21 cellular contexts compared by ENCODE assay signal in the genomic region with DNA sequence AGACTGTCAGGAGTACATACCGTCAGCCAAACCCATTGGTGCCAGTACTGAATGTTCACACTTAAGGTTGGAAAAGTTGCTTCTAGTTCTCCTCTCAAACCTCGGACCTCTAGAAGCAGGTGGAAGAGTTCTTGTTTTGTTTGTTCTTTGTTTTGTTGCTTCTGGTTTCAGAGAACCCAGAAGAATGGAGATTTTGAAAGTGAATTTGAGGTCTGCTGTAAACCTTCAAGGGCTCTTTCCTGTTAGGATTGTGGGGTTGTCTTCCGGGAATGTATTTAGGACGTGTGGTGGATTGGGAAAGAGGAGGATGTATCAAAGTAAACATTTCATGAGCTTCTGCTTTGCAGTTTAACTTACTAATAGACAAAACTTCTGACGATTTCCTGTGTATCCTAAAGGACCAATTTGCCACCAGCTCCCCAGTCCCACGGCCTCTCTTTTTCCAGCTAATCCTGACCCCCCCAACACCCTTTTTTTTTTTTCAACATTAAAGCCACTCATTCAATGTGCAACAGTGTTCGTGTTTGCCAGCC. TPM values are rescaled to one million over a fixed set of nuclear protein-coding genes. Genes with fewer than 3 reads are reported as not detected.
A peak's percentile ranks its signal among the peaks of the same experiment; 100 is the strongest.
DNase-seq lines count a peak whose midpoint lies in the region; ATAC-seq and TF ChIP-seq lines count a peak whose summit lies in the region.
"Had no signal": no experiment of that assay in that cellular context is flagged by ENCODE, and none has a peak within 500 bp of the region (broad histone marks: within the 10 kb centered on the region; RNA-seq: fewer than 3 reads in every experiment).

No MANE protein-coding gene starts in this region.

- POLR2A ChIA-PET in activated CD8-positive, alpha-beta T cell treated with anti-CD3 and anti-CD28 coated beads, Interleukin-2, amount 10 ng/mL, durations not matched to agents 7 days and 5 days (lab: Charles Lee) = no interaction called here
- POLR2A ChIA-PET in activated CD8-positive, alpha-beta T cell treated with anti-CD3 and anti-CD28 coated beads for 36 hours (lab: Charles Lee) = interaction anchor here (0.7 kb wide), 1 partner anchor 232 kb away, joined by 3 read pairs; no protein-coding TSS in a partner anchor
- POLR2A ChIA-PET in naive thymus-derived CD8-positive, alpha-beta T cell (lab: Charles Lee) = no interaction called here

- H3K36me3 Mint-ChIP-seq in activated CD8-positive, alpha-beta T cell treated with anti-CD3 and anti-CD28 coated beads, Interleukin-2, amount 10 ng/mL, durations not matched to agents 7 days and 5 days (ENCODE audit: low read depth) = peaks cover 6% of the 10 kb centered on the region
- H3K36me3 Mint-ChIP-seq in activated CD8-positive, alpha-beta T cell treated with anti-CD3 and anti-CD28 coated beads for 36 hours (ENCODE audit: low read depth) = peaks cover under 1% of the 10 kb centered on the region
- H3K36me3 Mint-ChIP-seq in naive thymus-derived CD8-positive, alpha-beta T cell = peaks cover 0 to 4% (median 0%) of the 10 kb centered on the region in 3 donors
- H3K36me3 Mint-ChIP-seq: natural killer cell treated with Interleukin-12 subunit alpha and Interleukin-12 subunit beta and Interleukin-15 and Interleukin-18, amount 100 ng/mL, for 72 hours had no signal

- WGBS in lung, 2 donors = 35 to 43% methylated on average over 7 of the region's 7 CpGs

- H3K4me1 ChIP-seq in duodenal mucosa (ENCODE audit: control insufficient read depth in 1 of 2, insufficient read depth in 2 of 2, low read length in 2 of 2) (peaks cover 7 to 9% of the 10 kb centered on the region in 2 donors), lung (ENCODE audit: control insufficient read depth in 2 of 2, insufficient read depth in 2 of 2, low read length in 2 of 2) (peaks cover 3% of the 10 kb centered on the region in 2 donors), tibial artery (peaks cover 0 to 42% (median 17%) of the 10 kb centered on the region in 4 donors)

- H3K27me3 ChIP-seq in duodenal mucosa (ENCODE audit: control insufficient read depth in 1 of 2, insufficient read depth in 2 of 2, low read length in 2 of 2) = no peaks in the 10 kb centered on the region
- no peaks in the 10 kb centered on the region for H3K27me3 ChIP-seq in lung (ENCODE audit: control insufficient read depth, insufficient read depth)
- H3K27me3 ChIP-seq in tibial artery = no peaks in the 10 kb centered on the region
- H3K27me3 ChIP-seq: tibial nerve had no signal

- no peak for TF ChIP-seq CTCF in activated CD8-positive, alpha-beta T cell treated with anti-CD3 and anti-CD28 coated beads for 36 hours (IDR thresholded peaks at IDR 0.05)
- TF ChIP-seq CTCF in lung (IDR thresholded peaks at IDR 0.05; ENCODE audit: control extremely low read depth, extremely low read depth) (no peak), tibial artery (IDR thresholded peaks at IDR 0.05) (no peak)

- peak overlapping the region; percentile 7 for H3K27ac Mint-ChIP-seq in activated CD8-positive, alpha-beta T cell treated with anti-CD3 and anti-CD28 coated beads, Interleukin-2, amount 10 ng/mL, durations not matched to agents 7 days and 5 days
- no peak overlapping the region for H3K27ac Mint-ChIP-seq in activated CD8-positive, alpha-beta T cell treated with anti-CD3 and anti-CD28 coated beads for 36 hours
- H3K27ac Mint-ChIP-seq in naive thymus-derived CD8-positive, alpha-beta T cell = no peak overlapping the region
- H3K27ac Mint-ChIP-seq: CD4-positive, alpha-beta T cell; natural killer cell treated with Interleukin-12 subunit alpha and Interleukin-12 subunit beta and Interleukin-15 and Interleukin-18, amount 100 ng/mL, for 72 hours had no signal

- H3K27me3 Mint-ChIP-seq in activated CD8-positive, alpha-beta T cell treated with anti-CD3 and anti-CD28 coated beads, Interleukin-2, amount 10 ng/mL, durations not matched to agents 7 days and 5 days (ENCODE audit: low read depth) = no peaks in the 10 kb centered on the region
- no peaks in the 10 kb centered on the region for H3K27me3 Mint-ChIP-seq in activated CD8-positive, alpha-beta T cell treated with anti-CD3 and anti-CD28 coated beads for 36 hours
- no peaks in the 10 kb centered on the region for H3K27me3 Mint-ChIP-seq in naive thymus-derived CD8-positive, alpha-beta T cell
- H3K27me3 Mint-ChIP-seq: CD4-positive, alpha-beta T cell; natural killer cell treated with Interleukin-12 subunit alpha and Interleukin-12 subunit beta and Interleukin-15 and Interleukin-18, amount 100 ng/mL, for 72 hours had no signal

- no peak overlapping the region for H3K9ac ChIP-seq in duodenal mucosa (ENCODE audit: low read depth in 1 of 2, low read length in 2 of 2)
- H3K9ac ChIP-seq: SK-N-SH had no signal

- H3K4me3 Mint-ChIP-seq in activated CD8-positive, alpha-beta T cell treated with anti-CD3 and anti-CD28 coated beads, Interleukin-2, amount 10 ng/mL, durations not matched to agents 7 days and 5 days = no peak overlapping the region
- no peak overlapping the region for H3K4me3 Mint-ChIP-seq in activated CD8-positive, alpha-beta T cell treated with anti-CD3 and anti-CD28 coated beads for 36 hours
- H3K4me3 Mint-ChIP-seq in naive thymus-derived CD8-positive, alpha-beta T cell = no peak overlapping the region
- H3K4me3 Mint-ChIP-seq: CD4-positive, alpha-beta T cell; natural killer cell treated with Interleukin-12 subunit alpha and Interleukin-12 subunit beta and Interleukin-15 and Interleukin-18, amount 100 ng/mL, for 72 hours had no signal

- H3K36me3 ChIP-seq in duodenal mucosa (ENCODE audit: control insufficient read depth in 1 of 2, insufficient read depth in 2 of 2, low read length in 2 of 2) (no peaks in the 10 kb centered on the region), lung (ENCODE audit: control insufficient read depth in 2 of 2, insufficient read depth in 2 of 2, low read length in 2 of 2) (no peaks in the 10 kb centered on the region), tibial artery (no peaks in the 10 kb centered on the region)
- H3K36me3 ChIP-seq: tibial nerve had no signal

- DNase-seq in activated CD8-positive, alpha-beta T cell treated with anti-CD3 and anti-CD28 coated beads, Interleukin-2, amount 10 ng/mL, durations not matched to agents 7 days and 5 days = no peak
- DNase-seq in activated CD8-positive, alpha-beta T cell treated with anti-CD3 and anti-CD28 coated beads for 36 hours = no peak
- no peak for DNase-seq in lung (ENCODE audit: low spot score)
- no peak for DNase-seq in tibial artery
- DNase-seq in naive thymus-derived CD8-positive, alpha-beta T cell = no peak
- no peak for DNase-seq in stimulated activated CD4-positive, alpha-beta T cell treated with anti-CD3 and anti-CD28 coated beads, Interleukin-4, amount 100 ng/mL, for 4 hours
- DNase-seq: 8988T; activated effector memory CD4-positive, alpha-beta T cell treated with anti-CD3 and anti-CD28 coated beads, Interleukin-2, amount 50 U/mL, for 16 hours; anterior cingulate cortex; CD4-positive, alpha-beta T cell; cortex of kidney; DND-41; NCI-H1930; NCI-H524 treated with DMSO at 0.1 percent for 48 hours; SK-N-SH; stimulated activated CD4-positive, alpha-beta T cell treated with anti-CD3 and anti-CD28 coated beads, Interleukin-1b, Interleukin-23, amount 100 ng/mL, for 48 hours had no signal

- H3K4me3 ChIP-seq in duodenal mucosa (ENCODE audit: low read depth in 1 of 2, low read length in 2 of 2) (no peak overlapping the region), lung (no peak overlapping the region), tibial artery (no peak overlapping the region)
- H3K4me3 ChIP-seq: tibial nerve had no signal

- H3K27ac ChIP-seq in duodenal mucosa (ENCODE audit: low read depth, low read length) = peak overlapping the region; percentile 1
- peak overlapping the region; percentile 45 to 63 for H3K27ac ChIP-seq in lung (ENCODE audit: low read depth in 1 of 2, low read length in 1 of 2)
- H3K27ac ChIP-seq in tibial artery = peak overlapping the region; percentile 10 to 14
- H3K27ac ChIP-seq: tibial nerve had no signal

- H3K9me3 ChIP-seq in duodenal mucosa (ENCODE audit: control insufficient read depth in 1 of 2, low read length in 2 of 2) (no peaks in the 10 kb centered on the region), lung (ENCODE audit: control insufficient read depth in 2 of 2, insufficient read depth in 1 of 2, low read length in 1 of 2) (no peaks in the 10 kb centered on the region), tibial artery (no peaks in the 10 kb centered on the region)
- H3K9me3 ChIP-seq: SK-N-SH, tibial nerve had no signal

- CTCF ChIA-PET in activated CD8-positive, alpha-beta T cell treated with anti-CD3 and anti-CD28 coated beads, Interleukin-2, amount 10 ng/mL, durations not matched to agents 7 days and 5 days (lab: Charles Lee) = interaction anchor here (1.0 to 2.7 kb wide), 7 partner anchors 11 to 232 kb away, joined by 3 to 10 read pairs (median 5); no protein-coding TSS in a partner anchor
- CTCF ChIA-PET in activated CD8-positive, alpha-beta T cell treated with anti-CD3 and anti-CD28 coated beads for 36 hours (lab: Charles Lee) = interaction anchor here (1.3 to 2.5 kb wide), 3 partner anchors 22 to 192 kb away, joined by 3 to 8 read pairs (median 5); no protein-coding TSS in a partner anchor

- no peaks in the 10 kb centered on the region for H3K9me3 Mint-ChIP-seq in activated CD8-positive, alpha-beta T cell treated with anti-CD3 and anti-CD28 coated beads, Interleukin-2, amount 10 ng/mL, durations not matched to agents 7 days and 5 days (ENCODE audit: insufficient read depth)
- no peaks in the 10 kb centered on the region for H3K9me3 Mint-ChIP-seq in activated CD8-positive, alpha-beta T cell treated with anti-CD3 and anti-CD28 coated beads for 36 hours
- no peaks in the 10 kb centered on the region for H3K9me3 Mint-ChIP-seq in naive thymus-derived CD8-positive, alpha-beta T cell
- H3K9me3 Mint-ChIP-seq: CD4-positive, alpha-beta T cell; natural killer cell treated with Interleukin-12 subunit alpha and Interleukin-12 subunit beta and Interleukin-15 and Interleukin-18, amount 100 ng/mL, for 72 hours had no signal

- intact Hi-C loops in activated CD8-positive, alpha-beta T cell treated with anti-CD3 and anti-CD28 coated beads for 36 hours (cut with micrococcal nuclease) = no loop called here
- intact Hi-C loops in tibial artery (cut with DNase I; ENCODE audit: low total_unique reads) = loop anchor here (10.0 kb wide), 1 partner anchor 191 kb away; no protein-coding TSS in a partner anchor

- H3K4me1 Mint-ChIP-seq in activated CD8-positive, alpha-beta T cell treated with anti-CD3 and anti-CD28 coated beads, Interleukin-2, amount 10 ng/mL, durations not matched to agents 7 days and 5 days (ENCODE audit: low read depth) = peaks cover 32% of the 10 kb centered on the region
- peaks cover 4% of the 10 kb centered on the region for H3K4me1 Mint-ChIP-seq in activated CD8-positive, alpha-beta T cell treated with anti-CD3 and anti-CD28 coated beads for 36 hours (ENCODE audit: low read depth)
- peaks cover 3 to 12% (median 8%) of the 10 kb centered on the region in 4 donors for H3K4me1 Mint-ChIP-seq in naive thymus-derived CD8-positive, alpha-beta T cell

- ATAC-seq in activated CD8-positive, alpha-beta T cell treated with anti-CD3 and anti-CD28 coated beads, Interleukin-2, amount 10 ng/mL, durations not matched to agents 7 days and 5 days = no peak
- ATAC-seq in activated CD8-positive, alpha-beta T cell treated with anti-CD3 and anti-CD28 coated beads for 36 hours = no peak
- ATAC-seq in lung (ENCODE audit: insufficient read depth, low FRiP score) = no peak
- ATAC-seq in naive thymus-derived CD8-positive, alpha-beta T cell = no peak
- no peak for ATAC-seq in HG03196 (IDR thresholded peaks at IDR 0.05; ENCODE audit: unreplicated experiment)
- ATAC-seq: natural killer cell treated with Interleukin-12 subunit alpha and Interleukin-12 subunit beta and Interleukin-15 and Interleukin-18, amount 100 ng/mL, for 72 hours had no signal

RNA-seq across cellular contexts. Expression of a gene that starts 50.3 kb away (rescaled TPM):
- 1 to 10 TPM; 1.5 to 1.7 TPM for total RNA-seq in activated CD8-positive, alpha-beta T cell treated with anti-CD3 and anti-CD28 coated beads, Interleukin-2, amount 10 ng/mL, durations not matched to agents 7 days and 5 days
- total RNA-seq in activated CD8-positive, alpha-beta T cell treated with anti-CD3 and anti-CD28 coated beads for 36 hours = under 1 TPM; 0.11 to 0.13 TPM
- 10 to 100 TPM; 27.6 to 27.8 TPM for total RNA-seq in lung
- 10 to 100 TPM in 1 of 2 donors, 1 to 10 TPM in 1; 8.3 to 17.3 TPM for polyA plus RNA-seq in lung
- total RNA-seq in naive thymus-derived CD8-positive, alpha-beta T cell = under 1 TPM in 1 of 2 experiments, not detected in 1; 0.14 TPM
- polyA plus RNA-seq in naive thymus-derived CD8-positive, alpha-beta T cell = under 1 TPM; 0.29 to 0.41 (median 0.32) TPM
- total RNA-seq: OCI-LY7 had no signal

Comparison
In these comparisons a context has a peak if more than half of its experiments do, and no peak if none do; other contexts are left out.
1. H3K27ac ChIP-seq: peak in every context shown above with its lines; median percentile 54 in lung; 12 in tibial artery; 1 in duodenal mucosa.
2. RNA of a gene that starts 50.3 kb away (total RNA-seq): 27.6 to 27.8 TPM in lung; 1.5 to 1.7 TPM in activated CD8-positive, alpha-beta T cell treated with anti-CD3 and anti-CD28 coated beads, Interleukin-2, amount 10 ng/mL, durations not matched to agents 7 days and 5 days, 0.14 TPM in naive thymus-derived CD8-positive, alpha-beta T cell and 0.11 to 0.13 TPM in activated CD8-positive, alpha-beta T cell treated with anti-CD3 and anti-CD28 coated beads for 36 hours; every median in the first group is over 10 times any median in the second.